15 cellular contexts compared by ENCODE assay signal in the genomic region with DNA sequence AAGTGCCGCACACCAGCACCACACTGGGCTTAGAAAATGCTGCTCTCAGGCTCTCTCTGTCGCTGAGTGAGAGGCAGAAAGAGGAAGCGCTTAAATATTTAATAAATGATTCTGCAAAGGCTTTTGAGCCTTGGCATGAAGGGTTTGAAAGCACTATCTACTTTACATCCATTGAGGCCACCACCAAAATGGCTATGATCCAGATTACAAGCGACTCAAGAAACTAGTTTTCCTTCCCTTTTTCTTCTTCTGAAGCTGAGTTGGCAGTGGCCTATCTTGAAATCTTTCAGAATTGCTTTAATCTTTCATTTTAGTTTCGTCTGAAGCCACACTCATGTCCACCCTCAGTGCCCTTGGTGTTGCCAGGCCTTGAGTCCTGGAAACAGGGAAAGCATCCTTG. TPM values are rescaled to one million over a fixed set of nuclear protein-coding genes. Genes with fewer than 3 reads are reported as not detected.
DNase-seq lines count a peak whose midpoint lies in the region; ATAC-seq and TF ChIP-seq lines count a peak whose summit lies in the region.
"Had no signal": no experiment of that assay in that cellular context is flagged by ENCODE, and none has a peak within 500 bp of the region (broad histone marks: within the 10 kb centered on the region; RNA-seq: fewer than 3 reads in every experiment).

No MANE protein-coding gene starts in this region.

- no peaks in the 10 kb centered on the region for H3K79me2 ChIP-seq in GM23338 (replicated peaks; ENCODE audit: insufficient read depth)

- H4K91ac ChIP-seq in mesenchymal stem cell (ENCODE audit: low read length): no peak overlapping the region

- no peak overlapping the region for H2BK15ac ChIP-seq in mesenchymal stem cell (ENCODE audit: low read depth, poor library complexity, severe bottlenecking)

- no peak overlapping the region for H3K4me3 ChIP-seq in GM23338
- H3K4me3 ChIP-seq in mesenchymal stem cell (ENCODE audit: insufficient read depth in 1 of 2, low read depth in 1 of 2, low read length in 2 of 2): no peak overlapping the region
- H3K4me3 ChIP-seq: colonic mucosa, HAP-1 had no signal

- H3K36me3 ChIP-seq in GM23338 (ENCODE audit: insufficient read depth): no peaks in the 10 kb centered on the region
- peaks cover 0 to 8% of the 10 kb centered on the region in 2 experiments for H3K36me3 ChIP-seq in mesenchymal stem cell (ENCODE audit: control insufficient read depth in 1 of 2, insufficient read depth in 2 of 2, low read depth in 1 of 2, low read length in 2 of 2)
- H3K36me3 ChIP-seq: colonic mucosa, HAP-1 had no signal

- H3K9me3 Mint-ChIP-seq in GM23338 (peaks cover 5% of the 10 kb centered on the region; the same call in 2 of the 3 replicates), IgD-negative memory B cell (peaks cover 0 to 1% (median 0%) of the 10 kb centered on the region in 3 donors)
- H3K9me3 Mint-ChIP-seq: CD4-positive, alpha-beta T cell; stimulated activated effector memory CD8-positive, alpha-beta T cell treated with anti-CD3 and anti-CD28 coated beads, Interleukin-12 subunit alpha, Interleukin-12 subunit beta, amount 100 ng/mL, for 72 hours had no signal

- ATAC-seq in GM18511 (IDR thresholded peaks at IDR 0.05; ENCODE audit: unreplicated experiment): peak; percentile 82
- ATAC-seq in GM23338: no peak; the same call in 2 of the 3 replicates
- ATAC-seq in HG03565 (IDR thresholded peaks at IDR 0.05; ENCODE audit: unreplicated experiment): no peak
- ATAC-seq: stimulated activated effector memory CD8-positive, alpha-beta T cell treated with anti-CD3 and anti-CD28 coated beads, Interleukin-12 subunit alpha, Interleukin-12 subunit beta, amount 100 ng/mL, for 72 hours had no signal

- H3K4me2 ChIP-seq in GM23338 (no peak overlapping the region), mesenchymal stem cell (ENCODE audit: low read length, poor library complexity, severe bottlenecking) (no peak overlapping the region)

- H3K23ac ChIP-seq in mesenchymal stem cell (ENCODE audit: low read length in 2 of 2): no peak overlapping the region

- peak overlapping the region; percentile 3 for H4K8ac ChIP-seq in mesenchymal stem cell (ENCODE audit: low read length)

- H3K4me1 ChIP-seq in GM23338 (ENCODE audit: insufficient read depth): peaks cover under 1% of the 10 kb centered on the region; the same call in 1 of the 2 replicates
- peaks cover 1% of the 10 kb centered on the region for H3K4me1 ChIP-seq in mesenchymal stem cell (ENCODE audit: control insufficient read depth, insufficient read depth, low read depth, low read length)
- H3K4me1 ChIP-seq: colonic mucosa, HAP-1 had no signal

- H3K18ac ChIP-seq in mesenchymal stem cell (ENCODE audit: low read depth in 1 of 2, low read length in 2 of 2): peak overlapping the region in 1 of 2 experiments; percentile 0

- peak overlapping the region; percentile 34 to 92 for H2BK12ac ChIP-seq in mesenchymal stem cell (ENCODE audit: low read length in 2 of 2)

- H3K27ac ChIP-seq in GM23338 (ENCODE audit: low read depth) (no peak overlapping the region), mesenchymal stem cell (ENCODE audit: low read length, poor library complexity, severe bottlenecking) (no peak overlapping the region)
- H3K27ac ChIP-seq: colonic mucosa had no signal

- no peaks in the 10 kb centered on the region for H3K79me1 ChIP-seq in mesenchymal stem cell (replicated peaks; ENCODE audit: low read length, poor library complexity, severe bottlenecking)

- H4K20me1 ChIP-seq in GM23338 (replicated peaks; ENCODE audit: insufficient read depth): no peaks in the 10 kb centered on the region

- no peak overlapping the region for H2BK120ac ChIP-seq in mesenchymal stem cell (ENCODE audit: low read depth, low read length)

- H3F3A ChIP-seq in GM23338 (replicated peaks; ENCODE audit: low read depth): no peaks in the 10 kb centered on the region

- no peaks in the 10 kb centered on the region for H3K9me3 ChIP-seq in mesenchymal stem cell (ENCODE audit: control insufficient read depth, low read length)
- H3K9me3 ChIP-seq: colonic mucosa, HAP-1 had no signal

- 83% methylated on average over 5 of the region's 5 CpGs for WGBS in mesenchymal stem cell

- no peaks in the 10 kb centered on the region; the same call in 2 of the 3 replicates for H3K36me3 Mint-ChIP-seq in GM23338 (ENCODE audit: low read depth)
- peaks cover 9% of the 10 kb centered on the region for H3K36me3 Mint-ChIP-seq in IgD-negative memory B cell
- H3K36me3 Mint-ChIP-seq: activated naive CD4-positive, alpha-beta T cell treated with anti-CD3 and anti-CD28 coated beads, Interleukin-2, amount 50 U/mL, for 24 hours; stimulated activated effector memory CD8-positive, alpha-beta T cell treated with anti-CD3 and anti-CD28 coated beads, Interleukin-12 subunit alpha, Interleukin-12 subunit beta, amount 100 ng/mL, for 72 hours had no signal

- H2AFZ ChIP-seq in GM23338: peak overlapping the region; percentile 60
- no peak overlapping the region for H2AFZ ChIP-seq in mesenchymal stem cell (ENCODE audit: low read depth, low read length)

- H3K27me3 Mint-ChIP-seq in GM23338 (ENCODE audit: insufficient read depth, low read depth, poor library complexity) (no peaks in the 10 kb centered on the region), IgD-negative memory B cell (no peaks in the 10 kb centered on the region)

- H2BK5ac ChIP-seq in mesenchymal stem cell (ENCODE audit: low read depth, low read length, poor library complexity, severe bottlenecking): no peak overlapping the region

- H3K14ac ChIP-seq in mesenchymal stem cell (ENCODE audit: low read length in 2 of 2): no peak overlapping the region

- no peak overlapping the region for H2AK5ac ChIP-seq in mesenchymal stem cell (ENCODE audit: low read length, severe bottlenecking)

- DNase-seq in GM23338 (ENCODE audit: low spot score) (no peak), mesenchymal stem cell (no peak), pons (ENCODE audit: low spot score) (no peak), NCI-H82 (lab: John Stamatoyannopoulos, UW) (no peak), dedifferentiated amniotic fluid mesenchymal stem cell (ENCODE audit: extremely low spot score) (no peak)
- DNase-seq: activated CD4-positive, alpha-beta T cell treated with anti-CD3 and anti-CD28 coated beads, Interleukin-2, amount 50 U/mL, for 1 hour; CD4-positive, alpha-beta T cell; colonic mucosa; nephron progenitor cell had no signal

- H3K27ac Mint-ChIP-seq in GM23338 (no peak overlapping the region), IgD-negative memory B cell (peak overlapping the region; percentile 87 to 94 (median 88))
- H3K27ac Mint-ChIP-seq: activated naive CD4-positive, alpha-beta T cell treated with anti-CD3 and anti-CD28 coated beads, Interleukin-2, amount 50 U/mL, for 24 hours; CD4-positive, alpha-beta T cell; nephron progenitor cell; stimulated activated effector memory CD8-positive, alpha-beta T cell treated with anti-CD3 and anti-CD28 coated beads, Interleukin-12 subunit alpha, Interleukin-12 subunit beta, amount 100 ng/mL, for 72 hours had no signal

- peaks cover 4% of the 10 kb centered on the region; the same call in 1 of the 3 replicates for H3K4me1 Mint-ChIP-seq in GM23338
- H3K4me1 Mint-ChIP-seq in IgD-negative memory B cell: peaks cover 53 to 61% (median 58%) of the 10 kb centered on the region in 3 donors
- H3K4me1 Mint-ChIP-seq: activated naive CD4-positive, alpha-beta T cell treated with anti-CD3 and anti-CD28 coated beads, Interleukin-2, amount 50 U/mL, for 24 hours; stimulated activated effector memory CD8-positive, alpha-beta T cell treated with anti-CD3 and anti-CD28 coated beads, Interleukin-12 subunit alpha, Interleukin-12 subunit beta, amount 100 ng/mL, for 72 hours had no signal

- H3K9me2 ChIP-seq in GM23338 (ENCODE audit: insufficient read depth): no peaks in the 10 kb centered on the region

- H3K27me3 ChIP-seq in GM23338 (ENCODE audit: insufficient read depth) (no peaks in the 10 kb centered on the region), mesenchymal stem cell (ENCODE audit: control insufficient read depth in 1 of 2, insufficient read depth in 1 of 2, low read length in 2 of 2) (peaks cover 0 to 3% of the 10 kb centered on the region in 2 experiments)
- H3K27me3 ChIP-seq: colonic mucosa had no signal

- H3K4me3 Mint-ChIP-seq in GM23338 (no peak overlapping the region), IgD-negative memory B cell (peak overlapping the region; percentile 54 to 90 (median 62))
- H3K4me3 Mint-ChIP-seq: activated naive CD4-positive, alpha-beta T cell treated with anti-CD3 and anti-CD28 coated beads, Interleukin-2, amount 50 U/mL, for 24 hours; CD4-positive, alpha-beta T cell; nephron progenitor cell; stimulated activated effector memory CD8-positive, alpha-beta T cell treated with anti-CD3 and anti-CD28 coated beads, Interleukin-12 subunit alpha, Interleukin-12 subunit beta, amount 100 ng/mL, for 72 hours had no signal

- H3K9ac ChIP-seq in mesenchymal stem cell (ENCODE audit: low read length): peak overlapping the region; percentile 19

- no peak for TF ChIP-seq CTCF in GM23338 (conservative IDR thresholded peaks at IDR 0.05; ENCODE audit: low read depth in 2 of 2)

- peak overlapping the region in 1 of 2 experiments; percentile 68 for H3K4ac ChIP-seq in mesenchymal stem cell (ENCODE audit: low read depth in 1 of 2, low read length in 2 of 2)

TF ChIP-seq in GM23338, 12 proteins besides CTCF, POLR2A, EP300 and RAD21 (continues in another document):
- TF ChIP-seq ZNF331 (CRISPR knock-in tag; IDR thresholded peaks at IDR 0.05; ENCODE audit: low read depth): no peak
- TF ChIP-seq, protein P1, sequence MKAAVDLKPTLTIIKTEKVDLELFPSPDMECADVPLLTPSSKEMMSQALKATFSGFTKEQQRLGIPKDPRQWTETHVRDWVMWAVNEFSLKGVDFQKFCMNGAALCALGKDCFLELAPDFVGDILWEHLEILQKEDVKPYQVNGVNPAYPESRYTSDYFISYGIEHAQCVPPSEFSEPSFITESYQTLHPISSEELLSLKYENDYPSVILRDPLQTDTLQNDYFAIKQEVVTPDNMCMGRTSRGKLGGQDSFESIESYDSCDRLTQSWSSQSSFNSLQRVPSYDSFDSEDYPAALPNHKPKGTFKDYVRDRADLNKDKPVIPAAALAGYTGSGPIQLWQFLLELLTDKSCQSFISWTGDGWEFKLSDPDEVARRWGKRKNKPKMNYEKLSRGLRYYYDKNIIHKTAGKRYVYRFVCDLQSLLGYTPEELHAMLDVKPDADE (IDR thresholded peaks at IDR 0.05): no peak
- no peak for TF ChIP-seq NANOG (IDR thresholded peaks at IDR 0.05; ENCODE audit: borderline replicate concordance)

RNA-seq across cellular contexts. Expression of a gene that starts 59.5 kb away (rescaled TPM):
- 0.38 TPM in 1 of 2 replicates, not detected in the other for total RNA-seq in GM23338 (2014; rRNA removed; shearing (Covaris generic))
- polyA plus RNA-seq in GM23338 (2016; fragmentation: Nextera tagmentation; extraction: Ambion mirVana) (0.28 and 0.53 TPM in 2 replicates), IgD-negative memory B cell (47.0 TPM)
- polyA plus RNA-seq in mesenchymal stem cell (2013, experiment 1 of 2): 2.7 TPM
- polyA plus RNA-seq in mesenchymal stem cell (2013, experiment 2 of 2): 2.5 TPM

Comparison
In these comparisons a context has a peak if more than half of its experiments do, and no peak if none do; other contexts are left out.
1. RNA of a gene that starts 59.5 kb away (polyA plus RNA-seq): 47.0 TPM in IgD-negative memory B cell (single experiment); 0.28 to 0.53 TPM in GM23338; every median in the first group is over 10 times any median in the second.